Comparison of ENCODE assay signal across 8 cellular contexts in genomic region chr14:65019944-65020566, GRCh38. TPM values are rescaled to one million over a fixed set of nuclear protein-coding genes. Genes with fewer than 3 reads are reported as not detected.
A peak's percentile ranks its signal among the peaks of the same experiment; 100 is the strongest.
DNase-seq lines count a peak whose midpoint lies in the region; ATAC-seq and TF ChIP-seq lines count a peak whose summit lies in the region.

No MANE protein-coding gene starts in this region.

- H3K4me1 ChIP-seq in hepatocyte (ENCODE audit: insufficient read depth) (no peaks in the 10 kb centered on the region), sigmoid colon (peaks cover 0 to 11% (median 6%) of the 10 kb centered on the region in 4 donors)

- no peak overlapping the region for H2AFZ ChIP-seq in hepatocyte

- no peak for TF ChIP-seq POLR2A in sigmoid colon (IDR thresholded peaks at IDR 0.05)

- no peaks in the 10 kb centered on the region for H3K36me3 ChIP-seq in hepatocyte (replicated peaks; ENCODE audit: insufficient read depth, low read depth)
- H3K36me3 ChIP-seq in sigmoid colon: peaks cover 0 to 15% (median 0%) of the 10 kb centered on the region in 4 donors

- no peak overlapping the region for H3K4me2 ChIP-seq in hepatocyte

- no peaks in the 10 kb centered on the region for H4K20me1 ChIP-seq in hepatocyte (ENCODE audit: insufficient read depth, poor library complexity, severe bottlenecking)

- H3K9me3 ChIP-seq in hepatocyte (ENCODE audit: low read depth) (no peaks in the 10 kb centered on the region), sigmoid colon (no peaks in the 10 kb centered on the region)

- H3K79me2 ChIP-seq in hepatocyte: no peaks in the 10 kb centered on the region

- DNase-seq in COLO829 (ENCODE audit: low spot score) (peak; percentile 64), NCI-H226 (peak; percentile 51), astrocyte of the hippocampus (ENCODE audit: low read depth, low spot score) (peak; percentile 84), hepatocyte (ENCODE audit: low spot score) (peak; percentile 79), sigmoid colon (no peak)

- H3K27me3 ChIP-seq in hepatocyte (no peaks in the 10 kb centered on the region), sigmoid colon (no peaks in the 10 kb centered on the region)

- ATAC-seq in GM21723 (IDR thresholded peaks at IDR 0.05; ENCODE audit: unreplicated experiment) (peak; percentile 84), GM21360 (IDR thresholded peaks at IDR 0.05; ENCODE audit: unreplicated experiment) (no peak), GM21526 (IDR thresholded peaks at IDR 0.05; ENCODE audit: low FRiP score, unreplicated experiment) (no peak)

- TF ChIP-seq CTCF in hepatocyte (IDR thresholded peaks at IDR 0.05; ENCODE audit: poor library complexity): peak; percentile 69
- peak in 3 of 4 experiments; percentile 57 to 62 (median 60) for TF ChIP-seq CTCF in sigmoid colon (IDR thresholded peaks at IDR 0.05)

- no peak for TF ChIP-seq EP300 in sigmoid colon (IDR thresholded peaks at IDR 0.05)

- H3K27ac ChIP-seq in hepatocyte: no peak overlapping the region
- no peak overlapping the region for H3K27ac ChIP-seq in sigmoid colon

- H3K4me3 ChIP-seq in hepatocyte: no peak overlapping the region
- no peak overlapping the region for H3K4me3 ChIP-seq in sigmoid colon

- H3K9me2 ChIP-seq in hepatocyte (replicated peaks; ENCODE audit: insufficient read depth): no peaks in the 10 kb centered on the region

- WGBS in hepatocyte (ENCODE audit: low lambda C conversion rate, missing lambda C conversion rate): 74% methylated on average over 9 of the region's 9 CpGs
- 62 to 68% methylated on average over 9 of the region's 9 CpGs for whole genome bisulfite sequencing in sigmoid colon, 2 donors

- intact Hi-C loops in sigmoid colon (cut with DNase I): no loop called here

RNA-seq across cellular contexts. Expression of gene FNTB, which starts 33.4 kb away (rescaled TPM):
- total RNA-seq in hepatocyte: 11.3 and 18.1 TPM in 2 replicates
- 19.5 and 24.3 TPM in 2 replicates for polyA plus RNA-seq in hepatocyte
- total RNA-seq in sigmoid colon: 10 to 100 TPM; 10.7 to 13.0 (median 11.9) TPM
- 1 to 10 TPM; 6.9 to 8.4 (median 8.3) TPM for polyA plus RNA-seq in sigmoid colon

RNA-seq across cellular contexts. Expression of gene RAB15, which starts 47.9 kb away (rescaled TPM):
- total RNA-seq in hepatocyte (33.8 and 34.0 TPM in 2 replicates), sigmoid colon (10 to 100 TPM in 1 of 4 donors, 1 to 10 TPM in 3; 1.8 to 11.6 (median 4.0) TPM)
- polyA plus RNA-seq in hepatocyte (38.7 and 40.6 TPM in 2 replicates), sigmoid colon (10 to 100 TPM; 28.9 to 31.8 (median 29.4) TPM)
